In the genomic region with DNA sequence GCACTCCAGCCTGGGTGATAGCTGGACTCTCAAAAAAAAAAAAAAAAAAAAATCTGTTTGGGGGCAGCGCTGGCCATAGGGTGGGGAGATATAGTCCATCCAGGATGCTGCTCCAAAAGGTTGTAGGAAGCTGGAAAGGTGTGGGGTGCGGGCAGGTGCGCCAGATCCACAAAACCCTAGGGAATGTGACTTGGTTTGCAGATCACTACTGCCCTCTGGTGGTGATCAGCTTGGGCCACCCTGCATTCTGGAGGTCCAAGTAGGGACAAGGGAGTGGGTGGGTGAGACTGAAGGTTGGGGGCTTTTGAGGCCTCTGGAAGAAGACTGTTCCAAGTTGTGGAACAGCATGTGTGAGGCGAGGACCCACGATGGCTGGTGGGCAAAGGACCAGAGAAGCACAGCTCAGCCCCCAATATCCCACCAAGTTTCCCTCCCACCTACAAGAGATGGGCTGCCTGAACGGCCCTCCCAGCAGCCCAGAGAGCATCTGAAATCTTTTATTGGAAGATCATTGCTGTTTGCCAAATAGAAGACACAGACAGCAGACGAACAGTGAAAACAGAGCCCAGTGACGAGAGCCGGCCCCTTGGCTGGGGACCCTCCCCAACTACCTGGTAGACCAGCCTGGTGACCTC, we compare ENCODE assay signal across 8 cellular contexts. TPM values are rescaled to one million over a fixed set of nuclear protein-coding genes. Genes with fewer than 3 reads are reported as not detected.
A peak's percentile ranks its signal among the peaks of the same experiment; 100 is the strongest.
DNase-seq lines count a peak whose midpoint lies in the region; ATAC-seq, FAIRE-seq and TF ChIP-seq lines count a peak whose summit lies in the region.

No MANE protein-coding gene starts in this region.

- FAIRE-seq in GM18507 (lab: Jason Lieb, UNC) = peak; percentile 85

- POLR2A ChIA-PET in AG04449 (lab: Yijun Ruan, JAX) = interaction anchor here (1.0 to 1.4 kb wide), 2 partner anchors 9 to 121 kb away, joined by 3 to 6 read pairs; no protein-coding TSS in a partner anchor

- TF ChIP-seq CTCF in AG04449 (IDR thresholded peaks at IDR 0.05; ENCODE audit: insufficient read depth, low read length, missing control alignments) = peak; percentile 80

- no peak overlapping the region for H3K27ac Mint-ChIP-seq in activated CD4-positive, alpha-beta T cell treated with anti-CD3 and anti-CD28 coated beads, Interleukin-2, amount 10 ng/mL, durations not matched to agents 24 days and 14 days
- peak overlapping the region; percentile 20 for H3K27ac Mint-ChIP-seq in stimulated activated memory B cell treated with anti-CD40 and anti-IgM and Interleukin-4, amounts not matched to agents 10 μg/mL and 1 μg/mL and 100 μg/mL, for 72 hours

- peaks cover 9% of the 10 kb centered on the region for H3K4me1 Mint-ChIP-seq in activated CD4-positive, alpha-beta T cell treated with anti-CD3 and anti-CD28 coated beads, Interleukin-2, amount 10 ng/mL, durations not matched to agents 24 days and 14 days
- H3K4me1 Mint-ChIP-seq in stimulated activated memory B cell treated with anti-CD40 and anti-IgM and Interleukin-4, amounts not matched to agents 10 μg/mL and 1 μg/mL and 100 μg/mL, for 72 hours = peaks cover 37% of the 10 kb centered on the region

- peaks cover 49% of the 10 kb centered on the region for H3K36me3 Mint-ChIP-seq in activated CD4-positive, alpha-beta T cell treated with anti-CD3 and anti-CD28 coated beads, Interleukin-2, amount 10 ng/mL, durations not matched to agents 24 days and 14 days (ENCODE audit: low read depth)
- H3K36me3 Mint-ChIP-seq in stimulated activated memory B cell treated with anti-CD40 and anti-IgM and Interleukin-4, amounts not matched to agents 10 μg/mL and 1 μg/mL and 100 μg/mL, for 72 hours = peaks cover 52% of the 10 kb centered on the region

- H3K9me3 Mint-ChIP-seq in activated CD4-positive, alpha-beta T cell treated with anti-CD3 and anti-CD28 coated beads, Interleukin-2, amount 10 ng/mL, durations not matched to agents 24 days and 14 days = no peaks in the 10 kb centered on the region
- H3K9me3 Mint-ChIP-seq in stimulated activated memory B cell treated with anti-CD40 and anti-IgM and Interleukin-4, amounts not matched to agents 10 μg/mL and 1 μg/mL and 100 μg/mL, for 72 hours = no peaks in the 10 kb centered on the region

- no peak overlapping the region for H3K4me3 Mint-ChIP-seq in activated CD4-positive, alpha-beta T cell treated with anti-CD3 and anti-CD28 coated beads, Interleukin-2, amount 10 ng/mL, durations not matched to agents 24 days and 14 days
- H3K4me3 Mint-ChIP-seq in stimulated activated memory B cell treated with anti-CD40 and anti-IgM and Interleukin-4, amounts not matched to agents 10 μg/mL and 1 μg/mL and 100 μg/mL, for 72 hours = no peak overlapping the region

- H3K4me3 ChIP-seq in AG04449 (ENCODE audit: low read depth, low read length) = no peak overlapping the region

- DNase-seq in AG04449 (ENCODE audit: low read depth, low spot score) (no peak), GM18507 (ENCODE audit: extremely low spot score, insufficient read length, low read depth) (no peak), NCI-H446 (lab: John Stamatoyannopoulos, UW) (peak; percentile 51 to 68), dermis blood vessel endothelial cell (peak; percentile 90), medulla oblongata (ENCODE audit: extremely low spot score) (peak; percentile 66)
- peak; percentile 90 for DNase-seq in activated CD4-positive, alpha-beta T cell treated with anti-CD3 and anti-CD28 coated beads, Interleukin-2, amount 10 ng/mL, durations not matched to agents 24 days and 14 days

- H3K27me3 Mint-ChIP-seq in activated CD4-positive, alpha-beta T cell treated with anti-CD3 and anti-CD28 coated beads, Interleukin-2, amount 10 ng/mL, durations not matched to agents 24 days and 14 days = no peaks in the 10 kb centered on the region
- no peaks in the 10 kb centered on the region for H3K27me3 Mint-ChIP-seq in stimulated activated memory B cell treated with anti-CD40 and anti-IgM and Interleukin-4, amounts not matched to agents 10 μg/mL and 1 μg/mL and 100 μg/mL, for 72 hours

- CTCF ChIA-PET in AG04449 (lab: Yijun Ruan, JAX) = interaction anchor here (0.6 to 41.8 kb wide), 26 partner anchors 10 to 464 kb away, joined by 3 to 1180 read pairs (median 4); partner anchors contain the start of genes CDC37, ICAM1, ICAM5 and TYK2

- intact Hi-C loops in activated CD4-positive, alpha-beta T cell treated with anti-CD3 and anti-CD28 coated beads, Interleukin-2, amount 10 ng/mL, durations not matched to agents 24 days and 14 days (cut with micrococcal nuclease) = no loop called here

- no peak for ATAC-seq in stimulated activated memory B cell treated with anti-CD40 and anti-IgM and Interleukin-4, amounts not matched to agents 10 μg/mL and 1 μg/mL and 100 μg/mL, for 72 hours
- no peak for ATAC-seq in HG02840 (IDR thresholded peaks at IDR 0.05; ENCODE audit: low FRiP score, unreplicated experiment)

RNA-seq across cellular contexts. Expression of gene TYK2, which starts 10.4 kb away (rescaled TPM):
- total RNA-seq in activated CD4-positive, alpha-beta T cell treated with anti-CD3 and anti-CD28 coated beads, Interleukin-2, amount 10 ng/mL, durations not matched to agents 24 days and 14 days = 244 and 255 TPM in 2 replicates
- total RNA-seq in dermis blood vessel endothelial cell = 95.6 and 110 TPM in 2 replicates

RNA-seq across cellular contexts. Expression of gene CDC37, which starts 12.6 kb away (rescaled TPM):
- total RNA-seq in activated CD4-positive, alpha-beta T cell treated with anti-CD3 and anti-CD28 coated beads, Interleukin-2, amount 10 ng/mL, durations not matched to agents 24 days and 14 days = 304 and 310 TPM in 2 replicates
- 367 and 370 TPM in 2 replicates for total RNA-seq in dermis blood vessel endothelial cell

RNA-seq across cellular contexts. Expression of gene PDE4A, which starts 29.6 kb away (rescaled TPM):
- 55.3 and 58.0 TPM in 2 replicates for total RNA-seq in activated CD4-positive, alpha-beta T cell treated with anti-CD3 and anti-CD28 coated beads, Interleukin-2, amount 10 ng/mL, durations not matched to agents 24 days and 14 days
- 2.2 and 5.3 TPM in 2 replicates for total RNA-seq in dermis blood vessel endothelial cell

RNA-seq across cellular contexts. Expression of gene ICAM3, which starts 51.3 kb away (rescaled TPM):
- total RNA-seq in activated CD4-positive, alpha-beta T cell treated with anti-CD3 and anti-CD28 coated beads, Interleukin-2, amount 10 ng/mL, durations not matched to agents 24 days and 14 days = 104 and 108 TPM in 2 replicates
- total RNA-seq in dermis blood vessel endothelial cell = 7.2 and 9.4 TPM in 2 replicates

RNA-seq across cellular contexts. Expression of gene RAVER1, which starts 57.4 kb away (rescaled TPM):
- total RNA-seq in activated CD4-positive, alpha-beta T cell treated with anti-CD3 and anti-CD28 coated beads, Interleukin-2, amount 10 ng/mL, durations not matched to agents 24 days and 14 days = 96.1 and 108 TPM in 2 replicates
- 13.3 and 30.9 TPM in 2 replicates for total RNA-seq in dermis blood vessel endothelial cell

Comparison
In these comparisons a context has a peak if more than half of its experiments do, and no peak if none do; other contexts are left out.
1. DNase-seq: peak in NCI-H446 (2 of 2), activated CD4-positive, alpha-beta T cell treated with anti-CD3 and anti-CD28 coated beads, Interleukin-2, amount 10 ng/mL, durations not matched to agents 24 days and 14 days (single experiment), dermis blood vessel endothelial cell (single experiment) and medulla oblongata (single experiment); none in AG04449 (single experiment) and GM18507 (single experiment).